13 cellular contexts compared by ENCODE assay signal in the genomic region with DNA sequence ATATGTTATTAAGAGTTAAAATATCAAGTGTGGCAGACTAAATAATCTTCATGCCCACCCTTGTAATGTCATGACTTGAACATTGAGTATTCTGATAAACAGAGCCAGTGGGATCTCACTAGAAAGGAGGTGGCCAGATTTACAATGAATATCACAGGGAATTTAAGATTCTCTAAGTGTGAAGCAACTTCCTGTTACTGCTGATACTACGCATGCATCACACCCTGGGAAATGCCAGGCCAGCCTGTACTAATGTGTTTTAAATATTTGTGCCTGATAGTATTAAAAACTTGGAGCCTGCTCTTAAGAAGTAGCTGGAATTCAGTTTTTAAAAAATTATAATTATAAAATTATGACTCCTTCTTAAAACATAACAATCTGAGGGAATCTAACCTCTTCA.
DNase-seq lines count a peak whose midpoint lies in the region; ATAC-seq and TF ChIP-seq lines count a peak whose summit lies in the region.
"Had no signal": no experiment of that assay in that cellular context is flagged by ENCODE, and none has a peak within 500 bp of the region (broad histone marks: within the 10 kb centered on the region; RNA-seq: fewer than 3 reads in every experiment).

No MANE protein-coding gene starts in this region.

- no peaks in the 10 kb centered on the region for H3K27me3 ChIP-seq in mesenchymal stem cell (ENCODE audit: control insufficient read depth in 1 of 2, insufficient read depth in 1 of 2, low read length in 2 of 2)

- no peak overlapping the region for H2BK5ac ChIP-seq in mesenchymal stem cell (ENCODE audit: low read depth, low read length, poor library complexity, severe bottlenecking)

- DNase-seq in AG20443 (ENCODE audit: low spot score) (peak; percentile 77), NB4 (ENCODE audit: low read depth) (peak; percentile 24), dermis blood vessel endothelial cell (peak; percentile 89), mesenchymal stem cell (peak; percentile 78), NCI-H774 (lab: John Stamatoyannopoulos, UW) (no peak), DMS 273 treated with DMSO at 0.1 percent for 48 hours (lab: John Stamatoyannopoulos, UW) (no peak)
- DNase-seq in activated CD4-positive, CD25-positive, alpha-beta regulatory T cell (lab: John Stamatoyannopoulos, UW): no peak
- DNase-seq: activated effector memory CD4-positive, alpha-beta T cell treated with anti-CD3 and anti-CD28 coated beads, Interleukin-2, amount 50 U/mL, for 16 hours; COR-L47; effector CD8-positive, alpha-beta T cell; NCI-H82; psoas muscle had no signal

- peaks cover 2% of the 10 kb centered on the region for H3K4me1 ChIP-seq in mesenchymal stem cell (ENCODE audit: control insufficient read depth, insufficient read depth, low read depth, low read length)
- H3K4me1 ChIP-seq: psoas muscle had no signal

- no peak overlapping the region for H2BK12ac ChIP-seq in mesenchymal stem cell (ENCODE audit: low read length in 2 of 2)

- H3K23ac ChIP-seq in mesenchymal stem cell (ENCODE audit: low read length in 2 of 2): no peak overlapping the region

- H3K27ac ChIP-seq in mesenchymal stem cell (ENCODE audit: low read length, poor library complexity, severe bottlenecking): no peak overlapping the region
- H3K27ac ChIP-seq: psoas muscle had no signal

- H2AK5ac ChIP-seq in mesenchymal stem cell (ENCODE audit: low read length, severe bottlenecking): no peak overlapping the region

- H3K79me1 ChIP-seq in mesenchymal stem cell (replicated peaks; ENCODE audit: low read length, poor library complexity, severe bottlenecking): no peaks in the 10 kb centered on the region

- no peak overlapping the region for H3K14ac ChIP-seq in mesenchymal stem cell (ENCODE audit: low read length in 2 of 2)

- H2AFZ ChIP-seq in mesenchymal stem cell (ENCODE audit: low read depth, low read length): no peak overlapping the region

- peak overlapping the region; percentile 66 for H3K9ac ChIP-seq in mesenchymal stem cell (ENCODE audit: low read length)

- no peak for ATAC-seq in HG03354 (IDR thresholded peaks at IDR 0.05; ENCODE audit: poor library complexity, severe bottlenecking, unreplicated experiment)
- ATAC-seq: psoas muscle had no signal

- H3K4ac ChIP-seq in mesenchymal stem cell (ENCODE audit: low read depth in 1 of 2, low read length in 2 of 2): no peak overlapping the region

- peaks cover 0 to 22% of the 10 kb centered on the region in 2 experiments for H3K36me3 ChIP-seq in mesenchymal stem cell (ENCODE audit: control insufficient read depth in 1 of 2, insufficient read depth in 2 of 2, low read depth in 1 of 2, low read length in 2 of 2)

- H3K18ac ChIP-seq in mesenchymal stem cell (ENCODE audit: low read depth in 1 of 2, low read length in 2 of 2): no peak overlapping the region

- no peaks in the 10 kb centered on the region for H3K9me3 ChIP-seq in mesenchymal stem cell (ENCODE audit: control insufficient read depth, low read length)
- H3K9me3 ChIP-seq: psoas muscle had no signal

- no peak for TF ChIP-seq POLR2A in NB4 (IDR thresholded peaks at IDR 0.05; ENCODE audit: extremely low read depth, insufficient read length)

- no peak overlapping the region for H2BK120ac ChIP-seq in mesenchymal stem cell (ENCODE audit: low read depth, low read length)

- no peak overlapping the region for H4K91ac ChIP-seq in mesenchymal stem cell (ENCODE audit: low read length)

- H2BK15ac ChIP-seq in mesenchymal stem cell (ENCODE audit: low read depth, poor library complexity, severe bottlenecking): no peak overlapping the region

- H3K4me3 ChIP-seq in NB4 (ENCODE audit: low read depth, low read length): no peak overlapping the region
- no peak overlapping the region for H3K4me3 ChIP-seq in mesenchymal stem cell (ENCODE audit: insufficient read depth in 1 of 2, low read depth in 1 of 2, low read length in 2 of 2)
- H3K4me3 ChIP-seq: psoas muscle had no signal

- no peak for TF ChIP-seq CTCF in NB4 (IDR thresholded peaks at IDR 0.05; ENCODE audit: low read depth, low read length)

- H3K4me2 ChIP-seq in mesenchymal stem cell (ENCODE audit: low read length, poor library complexity, severe bottlenecking): no peak overlapping the region

- no CpG with 5 or more reads among the region's 1 CpG for WGBS in mesenchymal stem cell

- no peak overlapping the region for H4K8ac ChIP-seq in mesenchymal stem cell (ENCODE audit: low read length)

Comparison
In these comparisons a context has a peak if more than half of its experiments do, and no peak if none do; other contexts are left out.
1. DNase-seq: peak in AG20443 (single experiment), NB4 (single experiment), dermis blood vessel endothelial cell (single experiment) and mesenchymal stem cell (single experiment); none in NCI-H774 (single experiment), activated CD4-positive, CD25-positive, alpha-beta regulatory T cell (0 of 4) and DMS 273 treated with DMSO at 0.1 percent for 48 hours (single experiment).